In genomic region chr15:25437751-25438600, GRCh38 we compare ENCODE assay signal across 8 cellular contexts. TPM values are rescaled to one million over a fixed set of nuclear protein-coding genes. Genes with fewer than 3 reads are reported as not detected.
DNase-seq lines count a peak whose midpoint lies in the region; ATAC-seq and TF ChIP-seq lines count a peak whose summit lies in the region.

No MANE protein-coding gene starts in this region.

- TF ChIP-seq CTCF in WERI-Rb-1 (IDR thresholded peaks at IDR 0.05; ENCODE audit: low read depth, low read length) (peak; percentile 42), breast epithelium (IDR thresholded peaks at IDR 0.05) (peak in 1 of 3 donors; percentile 37)

- peak overlapping the region; percentile 92 for H3K4me3 ChIP-seq in GM08714 (ENCODE audit: low read length)
- H3K4me3 ChIP-seq in WERI-Rb-1 (ENCODE audit: low read depth, low read length) = peak overlapping the region; percentile 84
- peak overlapping the region; percentile 97 to 99 (median 97) for H3K4me3 ChIP-seq in breast epithelium

- TF ChIP-seq POLR2A in breast epithelium (IDR thresholded peaks at IDR 0.05) = no peak

- H3K9me3 ChIP-seq in WERI-Rb-1 (ENCODE audit: severe bottlenecking) (no peaks in the 10 kb centered on the region), breast epithelium (no peaks in the 10 kb centered on the region)

- peaks cover 25% of the 10 kb centered on the region for H3K36me3 ChIP-seq in WERI-Rb-1
- no peaks in the 10 kb centered on the region for H3K36me3 ChIP-seq in breast epithelium

- intact Hi-C loops in breast epithelium (cut with DNase I; ENCODE audit: low total_unique reads) = no loop called here

- no peaks in the 10 kb centered on the region for H3K27me3 ChIP-seq in WERI-Rb-1 (ENCODE audit: insufficient read depth, low read depth, severe bottlenecking)
- H3K27me3 ChIP-seq in breast epithelium = no peaks in the 10 kb centered on the region

- peak; percentile 47 for ATAC-seq in GM21825 (IDR thresholded peaks at IDR 0.05; ENCODE audit: unreplicated experiment)

- peak; percentile 54 for DNase-seq in LHCN-M2 (ENCODE audit: low read depth)
- DNase-seq in WERI-Rb-1 = peak; percentile 59
- DNase-seq in breast epithelium (ENCODE audit: low spot score in 2 of 2) = peak; percentile 28 to 55
- DNase-seq in iris pigment epithelial cell (ENCODE audit: low read depth) = peak; percentile 44
- peak; percentile 70 for DNase-seq in stimulated activated CD4-positive, alpha-beta T cell treated with anti-CD3 and anti-CD28 coated beads, Interleukin-15, amount 100 ng/mL, for 24 hours
- no peak for DNase-seq in NCI-H774 (lab: John Stamatoyannopoulos, UW)

- H3K27ac ChIP-seq in WERI-Rb-1 (peak overlapping the region; percentile 98), breast epithelium (peak overlapping the region; percentile 99)

- H3K4me1 ChIP-seq in breast epithelium = peaks cover 0 to 22% of the 10 kb centered on the region in 2 donors

RNA-seq across cellular contexts. Expression of gene UBE3A, which starts 0.8 kb away (rescaled TPM):
- total RNA-seq in LHCN-M2 (2014; rRNA removed) = 72.5 and 76.9 TPM in 2 replicates
- polyA plus RNA-seq in LHCN-M2 (2012) = 21.7 TPM
- total RNA-seq in breast epithelium = 100 to 1,000 TPM in 1 of 3 donors, 10 to 100 TPM in 2; 60.2 to 103 (median 80.0) TPM
